In the genomic region with DNA sequence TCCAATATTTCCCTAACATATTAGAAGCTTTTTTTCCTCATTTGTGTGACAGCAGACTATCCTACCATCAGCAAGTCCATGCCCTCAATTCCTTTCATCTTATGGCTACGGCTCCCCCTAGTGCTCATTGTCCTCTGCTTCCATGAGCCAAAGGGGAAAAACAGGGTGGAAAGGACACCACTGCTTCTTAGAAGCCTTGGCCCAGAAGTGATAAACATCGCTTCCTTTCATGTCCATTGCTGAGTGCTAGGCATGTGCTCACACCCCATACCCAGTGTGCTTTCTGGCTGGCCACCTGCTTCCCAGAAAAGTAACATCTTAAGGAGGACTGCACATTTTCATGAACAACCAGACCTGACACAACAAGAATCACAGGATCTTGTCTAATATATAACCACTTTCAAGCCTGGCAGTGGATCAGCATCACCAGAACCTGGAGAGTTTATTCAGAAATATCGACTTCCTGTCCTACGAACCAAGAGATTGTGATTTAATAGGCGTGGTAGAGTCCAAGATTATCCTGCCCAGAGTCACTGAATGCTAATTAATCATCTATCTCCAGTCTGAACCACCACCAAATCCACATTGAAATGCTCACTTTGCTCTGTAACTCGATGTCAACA, we compare ENCODE assay signal across 8 cellular contexts.
A peak's percentile ranks its signal among the peaks of the same experiment; 100 is the strongest.
DNase-seq lines count a peak whose midpoint lies in the region; ATAC-seq and TF ChIP-seq lines count a peak whose summit lies in the region.

No MANE protein-coding gene starts in this region.

- DNase-seq in G401 (ENCODE audit: low spot score) = peak; percentile 33
- DNase-seq in H9 = peak; percentile 70
- DNase-seq in NCI-H774 (lab: John Stamatoyannopoulos, UW) = peak; percentile 3
- peak; percentile 29 for DNase-seq in cerebellar cortex (ENCODE audit: low spot score)
- DNase-seq in right lobe of liver = peak in 2 of 3 donors; percentile 20 to 60
- no peak for DNase-seq in activated CD8-positive, alpha-beta memory T cell treated with anti-CD3 and anti-CD28 coated beads, Interleukin-2, amount 50 U/mL, for 48 hours
- DNase-seq in activated CD4-positive, alpha-beta T cell treated with anti-CD3 and anti-CD28 coated beads, Interleukin-2, amount 50 U/mL, for 48 hours = no peak
- no peak for DNase-seq in activated T-cell treated with anti-CD3 and anti-CD28 coated beads, Interleukin-2, amount 50 U/mL, for 48 hours

- H2BK120ac ChIP-seq in H9 (ENCODE audit: low read depth, low read length, poor library complexity, severe bottlenecking) = no peak overlapping the region

- WGBS in H9 (ENCODE audit: extremely low coverage, insufficient read length, low lambda C conversion rate) = no CpG with 5 or more reads among the region's 6 CpGs
- WGBS in right lobe of liver (ENCODE audit: insufficient coverage, low coverage, low lambda C conversion rate, missing lambda C conversion rate) = 14% methylated on average over 6 of the region's 6 CpGs

- H3T11ph ChIP-seq in H9 (ENCODE audit: low read length) = no peak overlapping the region

- H2AFZ ChIP-seq in H9 (ENCODE audit: low read length) = no peak overlapping the region

- H3K9me3 Mint-ChIP-seq in H9 = no peaks in the 10 kb centered on the region

- no peak overlapping the region for H3K27ac ChIP-seq in H9 (ENCODE audit: insufficient read length, low read depth, low read length)
- H3K27ac ChIP-seq in right lobe of liver = no peak overlapping the region

- no peaks in the 10 kb centered on the region for H3K9me3 ChIP-seq in H9 (ENCODE audit: control insufficient read depth, low read depth, low read length)
- H3K9me3 ChIP-seq in right lobe of liver = no peaks in the 10 kb centered on the region

- no peak overlapping the region for H3K56ac ChIP-seq in H9 (ENCODE audit: insufficient read length, low read depth, low read length)

- H2BK12ac ChIP-seq in H9 (ENCODE audit: insufficient read length, low read depth, low read length) = no peak overlapping the region

- H3K18ac ChIP-seq in H9 (ENCODE audit: insufficient read length, low read depth, low read length) = no peak overlapping the region

- peak; percentile 85 for TF ChIP-seq CTCF in H9 (conservative IDR thresholded peaks at IDR 0.05)
- peak; percentile 48 to 67 (median 62) for TF ChIP-seq CTCF in right lobe of liver (IDR thresholded peaks at IDR 0.05)

- H3K23ac ChIP-seq in H9 (ENCODE audit: insufficient read length, low read depth, low read length) = no peak overlapping the region

- H3K27ac Mint-ChIP-seq in H9 = peak overlapping the region in 1 of 3 experiments; percentile 72; a peak in 1 of 7 replicates

- H3K27me3 Mint-ChIP-seq in H9 (ENCODE audit: low read depth) = no peaks in the 10 kb centered on the region

- no peak overlapping the region for H2BK15ac ChIP-seq in H9 (ENCODE audit: low read depth, low read length)

- H3K36me3 Mint-ChIP-seq in H9 (ENCODE audit: insufficient read depth in 1 of 3, low read depth in 3 of 3) = no peaks in the 10 kb centered on the region

- H3K4me1 ChIP-seq in H9 (ENCODE audit: insufficient read depth, low read length) (no peaks in the 10 kb centered on the region), right lobe of liver (no peaks in the 10 kb centered on the region)

- H3K4me1 Mint-ChIP-seq in H9 = peaks cover 8 to 17% of the 10 kb centered on the region in 2 experiments; a peak in 2 of 4 replicates

- no peaks in the 10 kb centered on the region for H3K23me2 ChIP-seq in H9 (ENCODE audit: insufficient read length, low read depth, low read length, poor library complexity, severe bottlenecking)

- ATAC-seq in right lobe of liver = peak; percentile 71 to 80 (median 77)

- in situ Hi-C loops in G401 (cut with HindIII; ENCODE audit: low sequenced_read_pairs) = no loop called here

- H3K4ac ChIP-seq in H9 (ENCODE audit: low read depth, low read length) = no peak overlapping the region

- H3K79me1 ChIP-seq in H9 (ENCODE audit: insufficient read depth, low read depth, low read length, poor library complexity, severe bottlenecking) = no peaks in the 10 kb centered on the region

- no peak overlapping the region for H2BK5ac ChIP-seq in H9 (ENCODE audit: insufficient read length, low read length)

- H3K4me3 ChIP-seq in right lobe of liver = no peak overlapping the region

- intact Hi-C loops in right lobe of liver (cut with DNase I) = no loop called here

- no peak overlapping the region for H2BK20ac ChIP-seq in H9 (ENCODE audit: low read depth, low read length, poor library complexity, severe bottlenecking)

- H3K79me2 ChIP-seq in H9 (ENCODE audit: insufficient read depth, low read length) = no peaks in the 10 kb centered on the region

- H4K91ac ChIP-seq in H9 (ENCODE audit: insufficient read length, low read depth, low read length) = no peak overlapping the region

- H4K5ac ChIP-seq in H9 (ENCODE audit: insufficient read length, low read depth, low read length) = no peak overlapping the region

- H3K14ac ChIP-seq in H9 (ENCODE audit: insufficient read depth, low read length) = no peak overlapping the region

- no peak for TF ChIP-seq POLR2A in right lobe of liver (IDR thresholded peaks at IDR 0.05)

- no peak overlapping the region for H3K4me3 Mint-ChIP-seq in H9

- no peaks in the 10 kb centered on the region for H3K36me3 ChIP-seq in right lobe of liver

- no peak overlapping the region for H4K8ac ChIP-seq in H9 (replicated peaks; ENCODE audit: insufficient read length, low read depth, low read length)

- H3K9ac ChIP-seq in H9 (ENCODE audit: extremely low read depth, insufficient read length, low read length) = no peak overlapping the region

- no peak overlapping the region for H2AK5ac ChIP-seq in H9 (ENCODE audit: insufficient read length, low read length)

- no peak overlapping the region for H3K4me2 ChIP-seq in H9 (ENCODE audit: insufficient read depth, insufficient read length, low read length)

- no peaks in the 10 kb centered on the region for H4K20me1 ChIP-seq in H9 (ENCODE audit: control insufficient read depth, insufficient read depth, insufficient read length)

- no peaks in the 10 kb centered on the region for H3K27me3 ChIP-seq in H9 (ENCODE audit: insufficient read depth, low read length)
- H3K27me3 ChIP-seq in right lobe of liver = no peaks in the 10 kb centered on the region

Comparison
In these comparisons a context has a peak if more than half of its experiments do, and no peak if none do; other contexts are left out.
1. DNase-seq: peak in G401 (single experiment), H9 (single experiment), NCI-H774 (single experiment), cerebellar cortex (single experiment) and right lobe of liver (2 of 3); none in activated CD8-positive, alpha-beta memory T cell treated with anti-CD3 and anti-CD28 coated beads, Interleukin-2, amount 50 U/mL, for 48 hours (single experiment), activated CD4-positive, alpha-beta T cell treated with anti-CD3 and anti-CD28 coated beads, Interleukin-2, amount 50 U/mL, for 48 hours (0 of 2) and activated T-cell treated with anti-CD3 and anti-CD28 coated beads, Interleukin-2, amount 50 U/mL, for 48 hours (0 of 2).